ENCODE assay signal across 16 cellular contexts in the genomic region with DNA sequence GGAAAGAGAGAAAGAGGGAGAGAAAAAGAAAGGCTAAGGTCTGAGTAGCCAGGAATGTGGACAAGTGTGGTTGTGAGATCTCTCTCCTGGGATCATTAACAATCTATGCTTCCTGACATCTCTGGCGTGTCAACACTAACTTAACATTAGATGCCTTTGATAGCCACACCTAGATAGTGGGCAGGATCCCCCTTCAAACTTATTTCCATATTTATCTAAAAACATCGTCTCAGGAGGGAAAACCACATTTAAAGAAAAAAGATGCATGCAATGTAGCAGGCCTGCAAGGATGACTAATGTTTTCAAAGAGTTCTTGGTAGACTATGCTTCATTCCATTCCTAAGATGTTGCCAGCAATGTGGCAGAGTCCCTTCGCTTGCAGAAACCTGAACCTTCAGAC.
A peak's percentile ranks its signal among the peaks of the same experiment; 100 is the strongest.
DNase-seq lines count a peak whose midpoint lies in the region; ATAC-seq and TF ChIP-seq lines count a peak whose summit lies in the region.
"Had no signal": no experiment of that assay in that cellular context is flagged by ENCODE, and none has a peak within 500 bp of the region (broad histone marks: within the 10 kb centered on the region; RNA-seq: fewer than 3 reads in every experiment).

No MANE protein-coding gene starts in this region.

- peak; percentile 50 for DNase-seq in Daoy (ENCODE audit: low read depth)
- peak; percentile 17 for DNase-seq in MG63
- DNase-seq in dedifferentiated amniotic fluid mesenchymal stem cell (ENCODE audit: extremely low spot score), result peak; percentile 79
- no peak for DNase-seq in osteocyte (ENCODE audit: extremely low spot score, unreplicated experiment)
- DNase-seq in NCI-H2171 treated with DMSO at 0.1 percent for 48 hours (lab: John Stamatoyannopoulos, UW), result no peak
- DNase-seq in H7, result no peak
- DNase-seq in SKM-1 (lab: John Stamatoyannopoulos, UW; ENCODE audit: unreplicated experiment), result no peak
- DNase-seq: cerebellar nuclear complex; erythroblast; immature natural killer cell; NCI-H1105 treated with DMSO at 0.1 percent for 48 hours; Peyer's patch; stimulated activated naive CD4-positive, alpha-beta T cell treated with Interleukin-2 at 50 U/mL for 16 hours had no signal

- H3K4me3 Mint-ChIP-seq in osteocyte (ENCODE audit: unreplicated experiment), result peak overlapping the region; percentile 11
- H3K4me3 Mint-ChIP-seq: activated T-helper 17 cell treated with anti-CD3 and anti-CD28 coated beads, Interleukin-2, amount 50 U/mL, for 72 hours; immature natural killer cell; T-helper 2 cell treated with Interferon-gamma antibody and Interleukin-4, amounts not matched to agents 5 μg/mL and 100 μg/mL, for 36 hours had no signal

- H3K36me3 Mint-ChIP-seq in osteocyte (ENCODE audit: unreplicated experiment), result peaks cover 27% of the 10 kb centered on the region

- H3K27me3 ChIP-seq in MG63 (no peaks in the 10 kb centered on the region), H7 (ENCODE audit: control insufficient read depth, insufficient read depth, low read length) (no peaks in the 10 kb centered on the region)
- H3K27me3 ChIP-seq: Peyer's patch had no signal

- H3K4me1 Mint-ChIP-seq in osteocyte (ENCODE audit: unreplicated experiment), result peaks cover 28% of the 10 kb centered on the region

- H3K9me3 ChIP-seq in MG63, result no peaks in the 10 kb centered on the region
- H3K9me3 ChIP-seq: Peyer's patch had no signal

- no peak overlapping the region for H3K4me3 ChIP-seq in MG63
- H3K4me3 ChIP-seq in H7 (ENCODE audit: insufficient read depth, low read depth, low read length), result no peak overlapping the region
- H3K4me3 ChIP-seq: Peyer's patch had no signal

- no peaks in the 10 kb centered on the region for H3K9me3 Mint-ChIP-seq in osteocyte (ENCODE audit: unreplicated experiment)
- H3K9me3 Mint-ChIP-seq: activated T-helper 17 cell treated with anti-CD3 and anti-CD28 coated beads, Interleukin-2, amount 50 U/mL, for 72 hours; immature natural killer cell; T-helper 2 cell treated with Interferon-gamma antibody and Interleukin-4, amounts not matched to agents 5 μg/mL and 100 μg/mL, for 36 hours had no signal

- ATAC-seq in HG03571 (IDR thresholded peaks at IDR 0.05; ENCODE audit: unreplicated experiment), result no peak
- ATAC-seq: activated T-helper 17 cell treated with anti-CD3 and anti-CD28 coated beads, Interleukin-2, amount 50 U/mL, for 72 hours had no signal

- H3K27ac Mint-ChIP-seq in osteocyte (ENCODE audit: unreplicated experiment), result peak overlapping the region; percentile 85
- H3K27ac Mint-ChIP-seq: activated T-helper 17 cell treated with anti-CD3 and anti-CD28 coated beads, Interleukin-2, amount 50 U/mL, for 72 hours; immature natural killer cell; T-helper 2 cell treated with Interferon-gamma antibody and Interleukin-4, amounts not matched to agents 5 μg/mL and 100 μg/mL, for 36 hours had no signal

- H3K27me3 Mint-ChIP-seq in osteocyte (ENCODE audit: unreplicated experiment), result no peaks in the 10 kb centered on the region
- H3K27me3 Mint-ChIP-seq: activated T-helper 17 cell treated with anti-CD3 and anti-CD28 coated beads, Interleukin-2, amount 50 U/mL, for 72 hours had no signal

- H3K36me3 ChIP-seq in MG63 (peaks cover 37% of the 10 kb centered on the region), H7 (replicated peaks; ENCODE audit: control insufficient read depth, insufficient read depth, low read length) (no peaks in the 10 kb centered on the region)

- TF ChIP-seq CTCF in osteocyte (IDR thresholded peaks at IDR 0.05), result no peak

Comparison
In these comparisons a context has a peak if more than half of its experiments do, and no peak if none do; other contexts are left out.
1. DNase-seq: peak in Daoy (single experiment), MG63 (single experiment) and dedifferentiated amniotic fluid mesenchymal stem cell (single experiment); none in osteocyte (single experiment), NCI-H2171 treated with DMSO at 0.1 percent for 48 hours (single experiment), H7 (single experiment) and SKM-1 (single experiment).